ENCODE assay signal across 11 cellular contexts in genomic region chr12:108597559-108598471, GRCh38. TPM values are rescaled to one million over a fixed set of nuclear protein-coding genes. Genes with fewer than 3 reads are reported as not detected.
DNase-seq lines count a peak whose midpoint lies in the region; ATAC-seq and TF ChIP-seq lines count a peak whose summit lies in the region.
"Had no signal": no experiment of that assay in that cellular context is flagged by ENCODE, and none has a peak within 500 bp of the region (broad histone marks: within the 10 kb centered on the region; RNA-seq: fewer than 3 reads in every experiment).

Gene TMEM119 (minus strand): TSS chr12:108598084. CDS start chr12:108592383, 5,701 bp downstream.

- peaks cover 2% of the 10 kb centered on the region for H3K27me3 Mint-ChIP-seq in endodermal cell (ENCODE audit: insufficient read depth)
- H3K27me3 Mint-ChIP-seq in mesothelial cell of epicardium (ENCODE audit: low read depth), result no peaks in the 10 kb centered on the region

- TF ChIP-seq CTCF in endodermal cell (conservative IDR thresholded peaks at IDR 0.05) (no peak), mesothelial cell of epicardium (IDR thresholded peaks at IDR 0.05; ENCODE audit: unreplicated experiment) (no peak), upper lobe of right lung (IDR thresholded peaks at IDR 0.05) (no peak)

- no peaks in the 10 kb centered on the region for H3K4me1 Mint-ChIP-seq in endodermal cell
- peaks cover 6% of the 10 kb centered on the region for H3K4me1 Mint-ChIP-seq in mesothelial cell of epicardium

- intact Hi-C loops in upper lobe of right lung (cut with DNase I), result no loop called here

- H3K27ac ChIP-seq in endodermal cell (ENCODE audit: low read depth, low read length), result no peak within 1 kb of the TSS
- H3K27ac ChIP-seq in upper lobe of right lung, result peak within 1 kb of the TSS; percentile 45
- H3K27ac ChIP-seq: A549 had no signal

- ATAC-seq in upper lobe of right lung, result peak; percentile 50
- no peak for ATAC-seq in HG02642 (IDR thresholded peaks at IDR 0.05; ENCODE audit: poor library complexity, unreplicated experiment)

- no peaks in the 10 kb centered on the region for H3K27me3 ChIP-seq in endodermal cell (ENCODE audit: control insufficient read depth, insufficient read depth, low read length, poor library complexity, severe bottlenecking)
- H3K27me3 ChIP-seq in upper lobe of right lung, result no peaks in the 10 kb centered on the region
- H3K27me3 ChIP-seq: adrenal gland had no signal

- no peaks in the 10 kb centered on the region for H3K36me3 Mint-ChIP-seq in endodermal cell (ENCODE audit: low read depth)
- H3K36me3 Mint-ChIP-seq in mesothelial cell of epicardium, result no peaks in the 10 kb centered on the region

- H3K9me3 ChIP-seq in endodermal cell (ENCODE audit: control insufficient read depth, low read length) (no peaks in the 10 kb centered on the region), upper lobe of right lung (no peaks in the 10 kb centered on the region)
- H3K9me3 ChIP-seq: A549, adrenal gland had no signal

- no peak within 1 kb of the TSS for H3K4me3 ChIP-seq in endodermal cell (ENCODE audit: low read length)
- H3K4me3 ChIP-seq in upper lobe of right lung, result peak within 1 kb of the TSS; percentile 41
- H3K4me3 ChIP-seq: A549 had no signal

- H3K4me1 ChIP-seq in endodermal cell (ENCODE audit: control insufficient read depth, insufficient read depth, low read length), result no peaks in the 10 kb centered on the region
- H3K4me1 ChIP-seq in upper lobe of right lung, result no peaks in the 10 kb centered on the region
- H3K4me1 ChIP-seq: A549, adrenal gland had no signal

- H3K4me3 Mint-ChIP-seq in endodermal cell, result no peak within 1 kb of the TSS
- H3K4me3 Mint-ChIP-seq in mesothelial cell of epicardium, result no peak within 1 kb of the TSS

- H3K36me3 ChIP-seq in endodermal cell (ENCODE audit: control insufficient read depth, insufficient read depth, low read length), result no peaks in the 10 kb centered on the region
- H3K36me3 ChIP-seq in upper lobe of right lung, result no peaks in the 10 kb centered on the region
- H3K36me3 ChIP-seq: adrenal gland had no signal

- DNase-seq in NCI-H2227 (lab: John Stamatoyannopoulos, UW; ENCODE audit: unreplicated experiment) (peak; percentile 29), NCI-H2227 treated with DMSO at 0.1 percent for 48 hours (lab: John Stamatoyannopoulos, UW) (no peak), endodermal cell (no peak), mesothelial cell of epicardium (ENCODE audit: low spot score in 2 of 2, unreplicated experiment in 2 of 2) (no peak), upper lobe of right lung (no peak), amniotic stem cell (lab: John Stamatoyannopoulos, UW) (no peak), retina (no peak)
- DNase-seq: stimulated activated CD4-positive, alpha-beta T cell treated with anti-CD3 and anti-CD28 coated beads, Interleukin-4, amount 100 ng/mL, for 4 hours had no signal

- peak within 1 kb of the TSS; percentile 7 for H3K27ac Mint-ChIP-seq in endodermal cell
- peak within 1 kb of the TSS; percentile 86 for H3K27ac Mint-ChIP-seq in mesothelial cell of epicardium

- H3K9ac ChIP-seq in endodermal cell (ENCODE audit: extremely low read depth, low read length, poor library complexity, severe bottlenecking), result no peak within 1 kb of the TSS

- no peaks in the 10 kb centered on the region for H3K9me3 Mint-ChIP-seq in endodermal cell
- H3K9me3 Mint-ChIP-seq in mesothelial cell of epicardium, result no peaks in the 10 kb centered on the region

- 83 to 84% methylated on average over 3 to 21 of the region's 27 CpGs for WGBS in endodermal cell (ENCODE audit: insufficient coverage in 1 of 2, insufficient read length in 1 of 2), 2 experiments

RNA-seq across cellular contexts. Expression of gene TMEM119, which starts in this region (rescaled TPM):
- total RNA-seq in endodermal cell (under 1 TPM; 0.11 to 0.15 TPM), mesothelial cell of epicardium (37.6 to 43.2 TPM (median 41.2 TPM) in 3 replicates), upper lobe of right lung (43.8 TPM)
- polyA plus RNA-seq in endodermal cell (2013, experiment 1 of 2), result 4.3 TPM
- polyA plus RNA-seq in endodermal cell (2013, experiment 2 of 2), result 4.3 TPM
- polyA plus RNA-seq: A549 had no signal

Comparison
In these comparisons a context has a peak if more than half of its experiments do, and no peak if none do; other contexts are left out.
1. RNA of gene TMEM119 (total RNA-seq): 43.8 TPM in upper lobe of right lung (single experiment) and 37.6 to 43.2 TPM in mesothelial cell of epicardium; 0.11 to 0.15 TPM in endodermal cell; every median in the first group is over 10 times any median in the second.